In genomic region chr13:66994498-66995365, GRCh38 we compare ENCODE assay signal across 8 cellular contexts.
DNase-seq lines count a peak whose midpoint lies in the region; ATAC-seq and FAIRE-seq lines count a peak whose summit lies in the region.

No MANE protein-coding gene starts in this region.

- H3K9me3 Mint-ChIP-seq in memory B cell = peaks cover 2% of the 10 kb centered on the region

- H3K4me1 Mint-ChIP-seq in memory B cell = peaks cover 2% of the 10 kb centered on the region

- H3K27me3 Mint-ChIP-seq in memory B cell = no peaks in the 10 kb centered on the region

- H3K27ac Mint-ChIP-seq in memory B cell = peak overlapping the region; percentile 35

- no peaks in the 10 kb centered on the region for H3K36me3 Mint-ChIP-seq in memory B cell

- peak; percentile 20 for FAIRE-seq in RCC 7860 (lab: Jason Lieb, UNC)

- ATAC-seq in GM18498 (IDR thresholded peaks at IDR 0.05; ENCODE audit: unreplicated experiment) (peak; percentile 60), HG02610 (IDR thresholded peaks at IDR 0.05; ENCODE audit: unreplicated experiment) (peak; percentile 42), memory B cell (ENCODE audit: low read depth) (peak; percentile 21)

- peak overlapping the region; percentile 1 for H3K4me3 Mint-ChIP-seq in memory B cell

- DNase-seq in RCC 7860 (ENCODE audit: low spot score) = no peak
- no peak for DNase-seq in memory B cell (ENCODE audit: low spot score in 2 of 2)
- DNase-seq in activated CD8-positive, alpha-beta memory T cell treated with anti-CD3 and anti-CD28 coated beads for 24 hours = no peak
- DNase-seq in Ammon's horn (ENCODE audit: low spot score) = no peak
- no peak for DNase-seq in HT-29 (ENCODE audit: low spot score)
- DNase-seq in HUDEP-2 (lab: John Stamatoyannopoulos, UW; ENCODE audit: unreplicated experiment in 76 of 76) = no peak
